ENCODE assay signal across 1 cellular context in genomic region chr15:88928192-88928591, GRCh38. TPM values are rescaled to one million over a fixed set of nuclear protein-coding genes. Genes with fewer than 3 reads are reported as not detected.
"Had no signal": no experiment of that assay in that cellular context is flagged by ENCODE, and none has a peak within 500 bp of the region (broad histone marks: within the 10 kb centered on the region; RNA-seq: fewer than 3 reads in every experiment).

No MANE protein-coding gene starts in this region.

RNA-seq across cellular contexts. Expression of gene HAPLN3, which starts 32.8 kb away (rescaled TPM):
- polyA plus RNA-seq: neural cell had no signal
